In genomic region chr17:67615736-67616135, GRCh38 we compare ENCODE assay signal across 18 cellular contexts.
DNase-seq lines count a peak whose midpoint lies in the region; FAIRE-seq and TF ChIP-seq lines count a peak whose summit lies in the region.
"Had no signal": no experiment of that assay in that cellular context is flagged by ENCODE, and none has a peak within 500 bp of the region (broad histone marks: within the 10 kb centered on the region; RNA-seq: fewer than 3 reads in every experiment).

No MANE protein-coding gene starts in this region.

- H3K9me3 ChIP-seq in right atrium auricular region: no peaks in the 10 kb centered on the region

- H3K27ac ChIP-seq in right atrium auricular region: no peak overlapping the region
- H3K27ac ChIP-seq: GM23248 had no signal

- intact Hi-C loops in cardiac septum (cut with DNase I): no loop called here

- no peak for TF ChIP-seq CTCF in right atrium auricular region (IDR thresholded peaks at IDR 0.05)

- H3K4me1 ChIP-seq in right atrium auricular region: peaks cover 0 to 7% of the 10 kb centered on the region in 2 donors

- DNase-seq in cardiac septum (ENCODE audit: low spot score) (peak; percentile 19), right atrium auricular region (ENCODE audit: low spot score) (no peak), cerebellar cortex (ENCODE audit: low spot score) (peak; percentile 29), mesenteric fat pad (ENCODE audit: low spot score) (peak; percentile 20), SHP77 treated with DMSO at 0.1 percent for 48 hours (lab: John Stamatoyannopoulos, UW) (no peak), RPMI8226 (no peak), HTR-8/SVneo (ENCODE audit: insufficient read length, low spot score) (no peak)
- no peak for DNase-seq in activated CD4-positive, alpha-beta T cell treated with anti-CD3 and anti-CD28 coated beads, Interleukin-2, amount 50 U/mL, for 4 hours
- DNase-seq: Calu3; GM23248; NCI-H1436; NCI-H2081 treated with DMSO at 0.1 percent for 48 hours; NCI-H345; NK-92 treated with Interleukin-12 subunit alpha and Interleukin-12 subunit beta, amount 100 ng/mL, for 24 hours; OCI-M1 had no signal

- H3K27me3 ChIP-seq in right atrium auricular region: no peaks in the 10 kb centered on the region

- no peak overlapping the region for H3K4me3 ChIP-seq in right atrium auricular region
- H3K4me3 ChIP-seq: GM12878, GM23248 had no signal

- no peaks in the 10 kb centered on the region for H3K36me3 ChIP-seq in right atrium auricular region

- no peak for FAIRE-seq in HTR-8/SVneo (lab: Jason Lieb, UNC)
- FAIRE-seq: A204.1, GM12878, GM18507 had no signal

Comparison
In these comparisons a context has a peak if more than half of its experiments do, and no peak if none do; other contexts are left out.
1. DNase-seq: peak in cardiac septum (single experiment), cerebellar cortex (single experiment) and mesenteric fat pad (single experiment); none in right atrium auricular region (single experiment), SHP77 treated with DMSO at 0.1 percent for 48 hours (single experiment), RPMI8226 (single experiment), HTR-8/SVneo (single experiment) and activated CD4-positive, alpha-beta T cell treated with anti-CD3 and anti-CD28 coated beads, Interleukin-2, amount 50 U/mL, for 4 hours (0 of 2).